ENCODE assay signal across 19 cellular contexts in the genomic region with DNA sequence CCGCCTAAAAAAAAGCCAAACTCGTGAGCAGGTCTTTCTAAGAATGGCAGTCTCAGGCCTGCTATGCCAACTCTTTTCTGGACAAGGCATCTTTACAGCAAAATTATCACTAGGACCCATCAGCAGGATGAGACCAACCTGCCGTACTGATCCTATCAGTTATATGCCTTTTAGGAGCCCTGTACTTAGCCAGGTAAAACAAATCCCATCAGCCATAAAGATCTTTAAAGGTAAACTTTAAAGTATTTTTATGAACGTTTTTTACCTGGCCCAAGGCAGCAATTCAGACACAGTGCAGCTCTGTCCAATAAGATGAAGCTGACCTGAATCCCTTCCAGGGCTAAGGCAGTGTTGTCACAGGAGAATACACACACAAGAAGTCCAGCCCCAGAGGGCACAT. TPM values are rescaled to one million over a fixed set of nuclear protein-coding genes. Genes with fewer than 3 reads are reported as not detected.
DNase-seq lines count a peak whose midpoint lies in the region; ATAC-seq and TF ChIP-seq lines count a peak whose summit lies in the region.
"Had no signal": no experiment of that assay in that cellular context is flagged by ENCODE, and none has a peak within 500 bp of the region (broad histone marks: within the 10 kb centered on the region; RNA-seq: fewer than 3 reads in every experiment).

No MANE protein-coding gene starts in this region.

- peak overlapping the region; percentile 83 for H3K27ac ChIP-seq in C4-2B
- H3K27ac ChIP-seq in endodermal cell (ENCODE audit: low read depth, low read length) = peak overlapping the region; percentile 87
- no peak overlapping the region for H3K27ac ChIP-seq in neural progenitor cell
- no peak overlapping the region for H3K27ac ChIP-seq in aorta (ENCODE audit: low read depth in 1 of 2, low read length in 2 of 2)
- H3K27ac ChIP-seq: A549 had no signal

- H3K4me1 Mint-ChIP-seq in endodermal cell = peaks cover 2% of the 10 kb centered on the region
- peaks cover 44% of the 10 kb centered on the region for H3K4me1 Mint-ChIP-seq in neural progenitor cell
- H3K4me1 Mint-ChIP-seq: CD4-positive, CD25-positive, alpha-beta regulatory T cell had no signal

- H3K4me3 ChIP-seq in LNCaP clone FGC (ENCODE audit: low read depth, low read length) (no peak overlapping the region), endodermal cell (ENCODE audit: low read length) (no peak overlapping the region), neural progenitor cell (no peak overlapping the region), aorta (ENCODE audit: low read length in 2 of 2) (no peak overlapping the region)
- H3K4me3 ChIP-seq: A549 had no signal

- no peak overlapping the region for H2AFZ ChIP-seq in neural progenitor cell (replicated peaks)

- intact Hi-C loops in aorta (cut with DNase I) = no loop called here

- DNase-seq in LNCaP clone FGC (ENCODE audit: low read depth) = peak; percentile 92
- DNase-seq in endodermal cell = no peak
- DNase-seq in neural progenitor cell (ENCODE audit: low spot score) = no peak
- no peak for DNase-seq in aorta
- no peak for DNase-seq in activated CD8-positive, alpha-beta memory T cell treated with anti-CD3 and anti-CD28 coated beads, Interleukin-2, amount 50 U/mL, for 48 hours
- no peak for DNase-seq in stimulated activated naive CD8-positive, alpha-beta T cell treated with anti-CD3 and anti-CD28 coated beads, Interleukin-15, Interleukin-2, amounts not matched to agents 100 U/mL and 50 U/mL, for 24 hours
- DNase-seq: BE2C; CD4-positive, CD25-positive, alpha-beta regulatory T cell; DMS53; GF-D8; KG1 had no signal

- H3K27ac Mint-ChIP-seq in endodermal cell (no peak overlapping the region), neural progenitor cell (no peak overlapping the region)
- H3K27ac Mint-ChIP-seq: CD4-positive, CD25-positive, alpha-beta regulatory T cell; IgD-negative memory B cell had no signal

- no peak for ATAC-seq in aorta (ENCODE audit: low FRiP score)
- no peak for ATAC-seq in GM21528 (IDR thresholded peaks at IDR 0.05; ENCODE audit: low FRiP score, unreplicated experiment)
- no peak for ATAC-seq in stimulated activated naive CD8-positive, alpha-beta T cell treated with anti-CD3 and anti-CD28 coated beads, Interleukin-15, Interleukin-2, amounts not matched to agents 100 U/mL and 50 U/mL, for 24 hours
- ATAC-seq: HCT116 had no signal

- H3K27me3 Mint-ChIP-seq in endodermal cell (ENCODE audit: insufficient read depth) (no peaks in the 10 kb centered on the region), neural progenitor cell (ENCODE audit: insufficient read depth, low read depth) (peaks cover 9% of the 10 kb centered on the region)

- H4K20me1 ChIP-seq in neural progenitor cell (ENCODE audit: low read depth) = peaks cover 9% of the 10 kb centered on the region

- H3K27me3 ChIP-seq in endodermal cell (ENCODE audit: control insufficient read depth, insufficient read depth, low read length, poor library complexity, severe bottlenecking) = no peaks in the 10 kb centered on the region
- no peaks in the 10 kb centered on the region for H3K27me3 ChIP-seq in neural progenitor cell
- no peaks in the 10 kb centered on the region for H3K27me3 ChIP-seq in aorta (ENCODE audit: control insufficient read depth in 1 of 2, insufficient read depth in 2 of 2, low read length in 1 of 2)
- H3K27me3 ChIP-seq: BE2C had no signal

- no peaks in the 10 kb centered on the region for H3K36me3 ChIP-seq in endodermal cell (ENCODE audit: control insufficient read depth, insufficient read depth, low read length)
- no peaks in the 10 kb centered on the region for H3K36me3 ChIP-seq in neural progenitor cell
- no peaks in the 10 kb centered on the region for H3K36me3 ChIP-seq in aorta (ENCODE audit: control insufficient read depth in 1 of 2, insufficient read depth in 2 of 2, low read length in 1 of 2)
- H3K36me3 ChIP-seq: BE2C had no signal

- H3K36me3 Mint-ChIP-seq in endodermal cell (ENCODE audit: low read depth) (no peaks in the 10 kb centered on the region), neural progenitor cell (no peaks in the 10 kb centered on the region)
- H3K36me3 Mint-ChIP-seq: CD4-positive, CD25-positive, alpha-beta regulatory T cell had no signal

- H3K4me3 Mint-ChIP-seq in endodermal cell (no peak overlapping the region), neural progenitor cell (peak overlapping the region; percentile 63)
- H3K4me3 Mint-ChIP-seq: CD4-positive, CD25-positive, alpha-beta regulatory T cell; IgD-negative memory B cell had no signal

- no peaks in the 10 kb centered on the region for H3K9me3 Mint-ChIP-seq in endodermal cell
- H3K9me3 Mint-ChIP-seq in neural progenitor cell = no peaks in the 10 kb centered on the region
- H3K9me3 Mint-ChIP-seq: IgD-negative memory B cell had no signal

- TF ChIP-seq CTCF in C4-2B (conservative IDR thresholded peaks at IDR 0.05) (no peak), LNCaP clone FGC (IDR thresholded peaks at IDR 0.05; ENCODE audit: control insufficient read depth, extremely low read depth, insufficient read depth) (no peak), endodermal cell (conservative IDR thresholded peaks at IDR 0.05) (no peak), neural progenitor cell (IDR thresholded peaks at IDR 0.05) (no peak)

- WGBS in endodermal cell (ENCODE audit: insufficient coverage in 1 of 2, insufficient read length in 1 of 2), 2 experiments = 79 to 80% methylated on average over 3 to 4 of the region's 4 CpGs
- 56 to 65% methylated on average over 4 of the region's 4 CpGs for WGBS in aorta, 2 donors

- H3K79me2 ChIP-seq in neural progenitor cell (ENCODE audit: low read depth) = no peaks in the 10 kb centered on the region

- H3K9me3 ChIP-seq in endodermal cell (ENCODE audit: control insufficient read depth, low read length) = no peaks in the 10 kb centered on the region
- H3K9me3 ChIP-seq in neural progenitor cell (ENCODE audit: low read depth) = no peaks in the 10 kb centered on the region
- H3K9me3 ChIP-seq in aorta (ENCODE audit: control insufficient read depth, low read length) = no peaks in the 10 kb centered on the region
- H3K9me3 ChIP-seq: A549, BE2C had no signal

- peaks cover 22% of the 10 kb centered on the region for H3F3A ChIP-seq in neural progenitor cell (ENCODE audit: low read depth)

- no peak overlapping the region for H3K9ac ChIP-seq in endodermal cell (ENCODE audit: extremely low read depth, low read length, poor library complexity, severe bottlenecking)
- H3K9ac ChIP-seq in neural progenitor cell = no peak overlapping the region

- H3K4me1 ChIP-seq in endodermal cell (ENCODE audit: control insufficient read depth, insufficient read depth, low read length) (peaks cover 6% of the 10 kb centered on the region), neural progenitor cell (peaks cover 24% of the 10 kb centered on the region), aorta (ENCODE audit: control insufficient read depth in 1 of 2, insufficient read depth in 2 of 2, low read length in 2 of 2) (no peaks in the 10 kb centered on the region)
- H3K4me1 ChIP-seq: A549, BE2C had no signal

- H3K4me2 ChIP-seq in neural progenitor cell = peak overlapping the region; percentile 61
- H3K4me2 ChIP-seq: A549 had no signal

RNA-seq across cellular contexts. Expression of gene TGM3, which starts 51.3 kb away (rescaled TPM):
- under 1 TPM; 0.29 to 0.38 TPM for total RNA-seq in endodermal cell
- polyA plus RNA-seq in endodermal cell (2013, experiment 1 of 2) = not detected
- 0.21 TPM for polyA plus RNA-seq in endodermal cell (2013, experiment 2 of 2)
- total RNA-seq in neural progenitor cell (ENCODE audit: low replicate concordance) = 0.31 TPM in 1 of 2 replicates, not detected in the other
- not detected for total RNA-seq in aorta
- polyA plus RNA-seq in aorta = under 1 TPM; 0.72 to 0.75 TPM
- total RNA-seq: CD4-positive, CD25-positive, alpha-beta regulatory T cell; H4; HT-29 had no signal
- polyA plus RNA-seq: AG04450; CD4-positive, CD25-positive, alpha-beta regulatory T cell; IgD-negative memory B cell had no signal

Comparison
In these comparisons a context has a peak if more than half of its experiments do, and no peak if none do; other contexts are left out.
1. H3K27ac ChIP-seq: peak in C4-2B (single experiment) and endodermal cell (single experiment); none in neural progenitor cell (single experiment) and aorta (0 of 2).